Comparison of ENCODE assay signal across 1 cellular context in the genomic region with DNA sequence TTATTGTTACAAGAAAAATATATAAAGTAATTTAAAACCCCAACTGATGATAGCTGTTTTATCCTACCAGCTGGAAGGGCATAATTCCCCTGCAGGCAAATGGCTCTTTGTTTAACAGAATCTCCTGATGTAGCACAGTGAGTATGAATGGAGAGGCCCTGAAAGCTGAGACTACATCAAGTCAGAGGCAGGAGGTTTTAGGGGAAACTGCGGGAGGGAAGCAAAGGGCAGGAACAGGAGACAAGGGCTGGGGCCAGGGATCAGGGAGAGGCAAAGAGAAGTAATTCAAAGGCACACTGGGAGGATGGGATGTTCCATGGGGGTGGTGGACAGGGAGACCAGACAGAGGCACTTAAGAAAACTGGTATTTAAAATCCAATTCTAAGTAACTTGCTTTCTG.
TF ChIP-seq lines count a peak whose summit lies in the region.

No MANE protein-coding gene starts in this region.

TF ChIP-seq in GM23338, 12 proteins besides CTCF, POLR2A, EP300 and RAD21 (continued from another document):
- no peak for TF ChIP-seq REST (IDR thresholded peaks at IDR 0.05; ENCODE audit: unreplicated experiment)
